ENCODE assay signal across 8 cellular contexts in the genomic region with DNA sequence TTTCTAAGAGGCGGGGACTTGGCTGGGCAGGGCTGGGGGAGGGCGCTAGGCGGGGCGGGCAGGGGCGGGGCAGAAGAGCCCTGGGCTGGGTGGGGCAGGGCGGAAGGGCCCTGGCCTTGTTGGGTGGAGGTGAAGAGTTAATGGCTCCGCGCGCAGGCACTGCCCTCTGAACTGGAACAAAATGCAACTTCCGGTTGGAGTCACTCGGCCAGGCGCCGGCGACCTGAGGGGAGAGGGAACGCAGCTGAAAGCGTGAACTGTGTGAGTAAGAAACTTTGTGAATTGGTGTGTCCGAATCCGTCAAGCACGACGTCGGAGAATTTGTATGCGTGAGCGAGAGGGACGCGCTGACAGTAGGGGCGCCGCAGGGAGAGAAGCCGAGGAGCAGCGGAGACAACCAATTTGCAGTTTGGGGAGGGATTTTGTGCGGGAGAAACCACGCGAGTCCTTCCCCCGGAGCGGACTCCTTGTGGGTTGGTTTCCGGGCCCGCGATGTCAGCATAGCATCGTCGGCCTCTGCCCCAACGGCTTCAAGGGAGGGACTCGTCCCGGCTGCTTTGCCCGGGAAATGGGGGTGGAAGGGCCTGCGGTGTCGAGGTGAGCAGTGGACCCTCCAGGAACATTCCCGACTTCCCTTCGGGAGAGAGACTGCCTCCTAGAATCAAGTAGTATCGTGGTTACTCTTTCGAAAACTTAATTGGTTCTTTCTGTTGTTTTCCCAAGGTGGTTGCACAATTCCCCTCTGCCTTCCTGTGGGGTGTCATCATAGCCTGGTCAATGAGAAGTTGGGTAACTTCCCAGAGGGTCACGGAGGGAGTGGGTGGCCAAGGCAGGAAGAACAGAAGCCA. TPM values are rescaled to one million over a fixed set of nuclear protein-coding genes. Genes with fewer than 3 reads are reported as not detected.
DNase-seq lines count a peak whose midpoint lies in the region; ATAC-seq lines count a peak whose summit lies in the region.

Gene TANK, plus strand, starts transcription at position 203 of the 848 bp plus-strand sequence. CDS start 19,235 bp downstream, outside the sequence.

- H3K27ac ChIP-seq in epithelial cell of prostate: peak within 1 kb of the TSS; percentile 98

- peak; percentile 97 for DNase-seq in DMS 273 (lab: John Stamatoyannopoulos, UW; ENCODE audit: unreplicated experiment)
- DNase-seq in HuH-7.5 (ENCODE audit: low spot score): peak; percentile 82
- peak; percentile 51 for DNase-seq in OCI-M2 (lab: John Stamatoyannopoulos, UW; ENCODE audit: unreplicated experiment)
- peak; percentile 73 for DNase-seq in activated T-cell treated with anti-CD3 and anti-CD28 coated beads for 4 hours
- DNase-seq in epithelial cell of prostate (ENCODE audit: low read depth, low spot score): peak; percentile 84
- DNase-seq in mucosa of gallbladder (ENCODE audit: low spot score): peak; percentile 91
- peak; percentile 63 to 77 for DNase-seq in stimulated activated CD8-positive, alpha-beta memory T cell treated with anti-CD3 and anti-CD28 coated beads, Interleukin-4, amount 100 ng/mL, for 4 hours (ENCODE audit: low read depth in 2 of 2, low spot score in 1 of 2)

- peak; percentile 83 for ATAC-seq in GM21526 (IDR thresholded peaks at IDR 0.05; ENCODE audit: low FRiP score, unreplicated experiment)

RNA-seq across cellular contexts. Expression of gene TANK, which starts in this region (rescaled TPM):
- 55.0 TPM for total RNA-seq in mucosa of gallbladder

Comparison
In these comparisons a context has a peak if more than half of its experiments do, and no peak if none do; other contexts are left out.
1. Peak in every context shown above with its lines: DNase-seq, ATAC-seq and H3K27ac ChIP-seq.